13 cellular contexts compared by ENCODE assay signal in genomic region chr17:2797226-2797625, GRCh38. TPM values are rescaled to one million over a fixed set of nuclear protein-coding genes. Genes with fewer than 3 reads are reported as not detected.
DNase-seq lines count a peak whose midpoint lies in the region; TF ChIP-seq lines count a peak whose summit lies in the region.
"Had no signal": no experiment of that assay in that cellular context is flagged by ENCODE, and none has a peak within 500 bp of the region (broad histone marks: within the 10 kb centered on the region; RNA-seq: fewer than 3 reads in every experiment).

No MANE protein-coding gene starts in this region.

- peaks cover 15% of the 10 kb centered on the region; the same call in 1 of the 2 replicates for H4K20me1 ChIP-seq in BLaER1

- peaks cover 18% of the 10 kb centered on the region for H3K36me3 ChIP-seq in BLaER1
- H3K36me3 ChIP-seq in mucosa of stomach (ENCODE audit: control insufficient read depth, insufficient read depth, low read length), result no peaks in the 10 kb centered on the region
- H3K36me3 ChIP-seq: gastroesophageal sphincter, thoracic aorta had no signal

- H3K36me3 Mint-ChIP-seq in CD14-positive monocyte, result peaks cover 22 to 38% of the 10 kb centered on the region in 2 donors
- peaks cover 56% of the 10 kb centered on the region for H3K36me3 Mint-ChIP-seq in activated CD4-positive, alpha-beta memory T cell treated with anti-CD3 and anti-CD28 coated beads, Interleukin-2, amount 10 ng/mL, durations not matched to agents 7 days and 5 days (ENCODE audit: low read depth)

- peaks cover 79% of the 10 kb centered on the region for H3K4me1 Mint-ChIP-seq in CD14-positive monocyte
- H3K4me1 Mint-ChIP-seq in activated CD4-positive, alpha-beta memory T cell treated with anti-CD3 and anti-CD28 coated beads, Interleukin-2, amount 10 ng/mL, durations not matched to agents 7 days and 5 days, result peaks cover 81% of the 10 kb centered on the region

- H3K4me2 ChIP-seq in BLaER1, result peak overlapping the region; percentile 99

- DNase-seq in CD14-positive monocyte (ENCODE audit: low spot score), result no peak
- DNase-seq in activated CD4-positive, alpha-beta memory T cell treated with anti-CD3 and anti-CD28 coated beads, Interleukin-2, amount 10 ng/mL, durations not matched to agents 7 days and 5 days, result no peak
- no peak for DNase-seq in dermis blood vessel endothelial cell
- no peak for DNase-seq in GOT3 (lab: John Stamatoyannopoulos, UW)
- no peak for DNase-seq in kidney glomerular epithelial cell (lab: John Stamatoyannopoulos, UW)
- DNase-seq: activated CD8-positive, alpha-beta memory T cell treated with anti-CD3 and anti-CD28 coated beads, Interleukin-2, amount 50 U/mL, for 4 hours; kidney; NCI-H1048; T1000 had no signal

- no peaks in the 10 kb centered on the region for H3K27me3 Mint-ChIP-seq in CD14-positive monocyte (ENCODE audit: low read depth in 3 of 3)
- H3K27me3 Mint-ChIP-seq in activated CD4-positive, alpha-beta memory T cell treated with anti-CD3 and anti-CD28 coated beads, Interleukin-2, amount 10 ng/mL, durations not matched to agents 7 days and 5 days, result peaks cover 17% of the 10 kb centered on the region

- H3K9me3 ChIP-seq in BLaER1, result no peaks in the 10 kb centered on the region
- H3K9me3 ChIP-seq in mucosa of stomach (ENCODE audit: control insufficient read depth, low read length), result no peaks in the 10 kb centered on the region
- H3K9me3 ChIP-seq: gastroesophageal sphincter, thoracic aorta had no signal

- H3K9me3 Mint-ChIP-seq in CD14-positive monocyte, result peaks cover 0 to 1% (median 0%) of the 10 kb centered on the region in 7 donors
- H3K9me3 Mint-ChIP-seq in activated CD4-positive, alpha-beta memory T cell treated with anti-CD3 and anti-CD28 coated beads, Interleukin-2, amount 10 ng/mL, durations not matched to agents 7 days and 5 days, result no peaks in the 10 kb centered on the region

- peak overlapping the region; percentile 72 for H3K4me3 ChIP-seq in BLaER1
- H3K4me3 ChIP-seq in mucosa of stomach (ENCODE audit: low read length), result peak overlapping the region; percentile 86

- peak overlapping the region; percentile 95 to 97 for H3K4me3 Mint-ChIP-seq in CD14-positive monocyte
- peak overlapping the region; percentile 97 for H3K4me3 Mint-ChIP-seq in activated CD4-positive, alpha-beta memory T cell treated with anti-CD3 and anti-CD28 coated beads, Interleukin-2, amount 10 ng/mL, durations not matched to agents 7 days and 5 days

- H3K27me3 ChIP-seq in BLaER1, result no peaks in the 10 kb centered on the region
- H3K27me3 ChIP-seq in mucosa of stomach (ENCODE audit: control insufficient read depth, insufficient read depth, low read length), result no peaks in the 10 kb centered on the region

- H3K27ac ChIP-seq in BLaER1, result peak overlapping the region; percentile 69
- H3K27ac ChIP-seq: gastroesophageal sphincter, thoracic aorta had no signal

- H3K9ac ChIP-seq in BLaER1 (peak overlapping the region; percentile 71), mucosa of stomach (ENCODE audit: low read length) (peak overlapping the region; percentile 70)

- H3K27ac Mint-ChIP-seq in CD14-positive monocyte, result peak overlapping the region; percentile 61 to 95 (median 91)
- no peak overlapping the region for H3K27ac Mint-ChIP-seq in activated CD4-positive, alpha-beta memory T cell treated with anti-CD3 and anti-CD28 coated beads, Interleukin-2, amount 10 ng/mL, durations not matched to agents 7 days and 5 days

- CTCF ChIA-PET in activated CD4-positive, alpha-beta memory T cell treated with anti-CD3 and anti-CD28 coated beads, Interleukin-2, amount 10 ng/mL, durations not matched to agents 7 days and 5 days (lab: Charles Lee), result interaction anchor here (10.3 kb wide), 1 partner anchor 18 kb away, joined by 137 read pairs; no protein-coding TSS in a partner anchor

- POLR2A ChIA-PET in activated CD4-positive, alpha-beta memory T cell treated with anti-CD3 and anti-CD28 coated beads, Interleukin-2, amount 10 ng/mL, durations not matched to agents 7 days and 5 days (lab: Charles Lee), result interaction anchor here (0.9 to 15.3 kb wide), 5 partner anchors 11 to 86 kb away, joined by 3 to 346 read pairs (median 3); no protein-coding TSS in a partner anchor

- intact Hi-C loops in CD14-positive monocyte (cut with micrococcal nuclease), result loop anchor here in 1 of 2 donors (10.0 kb wide), 2 partner anchors 58 to 208 kb away; no protein-coding TSS in a partner anchor

- TF ChIP-seq CTCF in CD14-positive monocyte (IDR thresholded peaks at IDR 0.05), result no peak

- H3K4me1 ChIP-seq in BLaER1, result peaks cover 78% of the 10 kb centered on the region
- peaks cover 26% of the 10 kb centered on the region for H3K4me1 ChIP-seq in mucosa of stomach (ENCODE audit: control insufficient read depth, insufficient read depth, low read length)
- H3K4me1 ChIP-seq: gastroesophageal sphincter had no signal

RNA-seq across cellular contexts. Expression of gene RAP1GAP2, which starts 1.0 kb away (rescaled TPM):
- polyA plus RNA-seq in CD14-positive monocyte, result 1 to 10 TPM; 1.5 to 6.1 TPM
- total RNA-seq in activated CD4-positive, alpha-beta memory T cell treated with anti-CD3 and anti-CD28 coated beads, Interleukin-2, amount 10 ng/mL, durations not matched to agents 7 days and 5 days, result 10 to 100 TPM; 36.7 to 39.8 TPM
- total RNA-seq in dermis blood vessel endothelial cell, result 3.8 and 4.1 TPM in 2 replicates

RNA-seq across cellular contexts. Expression of gene CCDC92B, which starts 47.8 kb away (rescaled TPM):
- not detected for polyA plus RNA-seq in CD14-positive monocyte
- under 1 TPM in 1 of 2 experiments, not detected in 1; 0.10 TPM for total RNA-seq in activated CD4-positive, alpha-beta memory T cell treated with anti-CD3 and anti-CD28 coated beads, Interleukin-2, amount 10 ng/mL, durations not matched to agents 7 days and 5 days
- 0.05 TPM in 1 of 2 replicates, not detected in the other for total RNA-seq in dermis blood vessel endothelial cell
